Comparison of ENCODE assay signal across 9 cellular contexts in the genomic region with DNA sequence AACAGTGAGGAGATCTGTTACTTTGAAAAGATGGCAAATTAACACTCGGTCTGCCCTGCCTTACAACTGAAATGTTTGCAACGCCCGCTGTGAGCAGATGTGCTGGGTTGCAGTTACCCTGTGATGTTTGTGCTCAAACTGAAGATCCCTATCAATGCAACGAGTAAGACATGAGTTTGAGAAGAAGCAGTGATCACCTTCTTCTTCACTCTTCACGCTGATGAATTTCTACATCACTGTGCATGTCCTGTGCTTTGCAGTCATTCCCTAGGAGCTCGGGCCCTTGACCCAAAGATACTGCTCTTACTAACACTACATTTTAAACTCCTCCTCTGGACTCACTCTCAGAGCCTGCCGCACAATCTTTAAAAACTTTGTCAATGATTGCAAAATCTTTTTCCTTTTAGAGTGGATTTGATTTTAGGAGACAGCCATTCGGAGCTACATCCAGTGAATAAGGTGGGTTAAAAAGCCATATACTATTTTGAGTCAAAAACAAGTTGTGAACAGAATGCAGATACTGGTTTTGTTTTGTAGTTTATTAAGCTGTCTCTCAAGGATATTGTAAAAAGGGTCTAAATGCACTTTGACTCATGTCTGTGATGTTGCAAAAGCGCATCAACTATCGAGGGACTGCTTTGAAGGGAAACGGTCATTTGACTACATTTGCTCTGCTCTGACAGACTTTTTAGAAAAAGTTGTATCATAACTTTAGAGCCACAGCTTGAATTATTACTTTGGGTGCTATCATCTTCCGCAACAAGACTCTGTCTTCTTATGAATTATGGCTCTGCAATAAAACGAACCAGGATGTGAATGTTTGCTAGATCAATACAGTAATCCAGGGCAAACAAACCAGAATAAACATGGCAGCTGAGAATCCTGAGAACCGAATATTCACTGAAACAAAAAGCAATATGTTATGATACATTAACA. TPM values are rescaled to one million over a fixed set of nuclear protein-coding genes. Genes with fewer than 3 reads are reported as not detected.
DNase-seq lines count a peak whose midpoint lies in the region; ATAC-seq lines count a peak whose summit lies in the region.
"Had no signal": no experiment of that assay in that cellular context is flagged by ENCODE, and none has a peak within 500 bp of the region (broad histone marks: within the 10 kb centered on the region; RNA-seq: fewer than 3 reads in every experiment).

No MANE protein-coding gene starts in this region.

- no peak for DNase-seq in CD4-positive, alpha-beta memory T cell
- DNase-seq in LoVo (ENCODE audit: low spot score) (peak; percentile 54), SHP77 treated with DMSO at 0.1 percent for 48 hours (lab: John Stamatoyannopoulos, UW) (peak; percentile 59), left lobe of liver (ENCODE audit: low spot score) (no peak), islet precursor cell (no peak), left cardiac atrium (no peak), SKM-1 treated with dmso at 0.1 percent for 144 hours (lab: John Stamatoyannopoulos, UW; ENCODE audit: unreplicated experiment) (no peak)
- DNase-seq: NCI-H1048 had no signal

- peaks cover 63% of the 10 kb centered on the region for H3K4me1 ChIP-seq in CD4-positive, alpha-beta memory T cell (ENCODE audit: insufficient read depth, low read length)

- H3K4me3 ChIP-seq in CD4-positive, alpha-beta memory T cell (ENCODE audit: low read length in 2 of 2) = peak overlapping the region in 1 of 2 donors; percentile 5

- peaks cover 0 to 2% (median 0%) of the 10 kb centered on the region in 8 donors for H3K9me3 Mint-ChIP-seq in CD4-positive, alpha-beta memory T cell

- no peaks in the 10 kb centered on the region for H3K9me3 ChIP-seq in CD4-positive, alpha-beta memory T cell (ENCODE audit: control insufficient read depth in 1 of 2, low read length in 2 of 2)

- CTCF ChIA-PET in CD4-positive, alpha-beta memory T cell (lab: Charles Lee; ENCODE audit: partially characterized antibody) = interaction anchor here (0.7 to 2.9 kb wide), 8 partner anchors 9 to 126 kb away, joined by 3 to 23 read pairs (median 6); no protein-coding TSS in a partner anchor

- peak; percentile 79 for ATAC-seq in left lobe of liver
- ATAC-seq in GM18517 (IDR thresholded peaks at IDR 0.05; ENCODE audit: unreplicated experiment) = no peak
- no peak for ATAC-seq in left cardiac atrium

- H3K36me3 ChIP-seq in CD4-positive, alpha-beta memory T cell (ENCODE audit: insufficient read depth, low read length) = no peaks in the 10 kb centered on the region

- POLR2A ChIA-PET in CD4-positive, alpha-beta memory T cell (lab: Charles Lee; ENCODE audit: partially characterized antibody) = interaction anchor here (1.0 to 27.4 kb wide), 8 partner anchors 8 to 117 kb away, joined by 3 to 1182 read pairs (median 16); no protein-coding TSS in a partner anchor

- no peaks in the 10 kb centered on the region for H3K27me3 ChIP-seq in CD4-positive, alpha-beta memory T cell (ENCODE audit: insufficient read depth, low read length)

- intact Hi-C loops in CD4-positive, alpha-beta memory T cell (cut with micrococcal nuclease) = loop anchor here (10.0 kb wide), 3 partner anchors 556 to 1526 kb away; a partner anchor contains a TSS
- intact Hi-C loops in left cardiac atrium (cut with DNase I) = no loop called here

- H3K27ac Mint-ChIP-seq in CD4-positive, alpha-beta memory T cell = peak overlapping the region; percentile 84 to 100 (median 97)

- peaks cover 0 to 1% of the 10 kb centered on the region in 2 donors for H3K36me3 Mint-ChIP-seq in CD4-positive, alpha-beta memory T cell

- H3K27me3 Mint-ChIP-seq in CD4-positive, alpha-beta memory T cell = no peaks in the 10 kb centered on the region

- H3K4me3 Mint-ChIP-seq in CD4-positive, alpha-beta memory T cell = peak overlapping the region; percentile 79 to 96 (median 88)

- peaks cover 50 to 82% (median 61%) of the 10 kb centered on the region in 4 donors for H3K4me1 Mint-ChIP-seq in CD4-positive, alpha-beta memory T cell

- peak overlapping the region; percentile 99 for H3K27ac ChIP-seq in CD4-positive, alpha-beta memory T cell (ENCODE audit: low read depth, low read length)

RNA-seq across cellular contexts. Expression of a gene that starts 5.7 kb away (rescaled TPM):
- 100 to 1,000 TPM; 198 to 200 TPM for total RNA-seq in CD4-positive, alpha-beta memory T cell
- polyA plus RNA-seq in CD4-positive, alpha-beta memory T cell = 100 to 1,000 TPM; 266 to 486 TPM
- total RNA-seq in left lobe of liver (0.70 TPM), left cardiac atrium (1 to 10 TPM in 1 of 2 donors, under 1 TPM in 1; 0.68 to 1.8 TPM)

Comparison
In these comparisons a context has a peak if more than half of its experiments do, and no peak if none do; other contexts are left out.
1. DNase-seq: peak in LoVo (single experiment) and SHP77 treated with DMSO at 0.1 percent for 48 hours (single experiment); none in CD4-positive, alpha-beta memory T cell (0 of 5), left lobe of liver (single experiment), islet precursor cell (single experiment), left cardiac atrium (single experiment) and SKM-1 treated with dmso at 0.1 percent for 144 hours (single experiment).
2. RNA of a gene that starts 5.7 kb away (total RNA-seq): 198 to 200 TPM in CD4-positive, alpha-beta memory T cell; 0.68 to 1.8 TPM in left cardiac atrium and 0.70 TPM in left lobe of liver (single experiment); every median in the first group is over 10 times any median in the second.